1 cellular context compared by ENCODE assay signal in genomic region chr5:132961887-132962286, GRCh38.
TF ChIP-seq lines count a peak whose summit lies in the region.

No MANE protein-coding gene starts in this region.

TF ChIP-seq in WTC11, 78 proteins besides CTCF, POLR2A, EP300 and RAD21 (continued from another document):
- TF ChIP-seq ESRRA (CRISPR knock-in tag; IDR thresholded peaks at IDR 0.05; ENCODE audit: borderline replicate concordance) (no peak), ZNF121 (CRISPR knock-in tag; IDR thresholded peaks at IDR 0.05) (no peak), CBFB (CRISPR knock-in tag; IDR thresholded peaks at IDR 0.05; ENCODE audit: low read depth) (no peak), FOXJ3 (CRISPR knock-in tag; IDR thresholded peaks at IDR 0.05; ENCODE audit: borderline replicate concordance) (no peak)
